In genomic region chr9:125706661-125707539, GRCh38 we compare ENCODE assay signal across 1 cellular context.
TF ChIP-seq lines count a peak whose summit lies in the region.

Gene MAPKAP1, minus strand, starts transcription at chr9:125707208. Its CDS starts 34,634 bp downstream, at chr9:125672574.

TF ChIP-seq in GM12878, 131 proteins besides CTCF, POLR2A, EP300 and RAD21 (continued from another document and continues in another):
- peak; percentile 61; the same call in 1 of the 2 replicates for TF ChIP-seq CHD2 (IDR thresholded peaks at IDR 0.05; ENCODE audit: borderline replicate concordance, low read depth, low read length)
- TF ChIP-seq LARP7 (IDR thresholded peaks at IDR 0.05) = peak; percentile 92
- TF ChIP-seq NFYA (IDR thresholded peaks at IDR 0.05; ENCODE audit: borderline replicate concordance, low read depth, low read length) = no peak
- TF ChIP-seq, protein P1, sequence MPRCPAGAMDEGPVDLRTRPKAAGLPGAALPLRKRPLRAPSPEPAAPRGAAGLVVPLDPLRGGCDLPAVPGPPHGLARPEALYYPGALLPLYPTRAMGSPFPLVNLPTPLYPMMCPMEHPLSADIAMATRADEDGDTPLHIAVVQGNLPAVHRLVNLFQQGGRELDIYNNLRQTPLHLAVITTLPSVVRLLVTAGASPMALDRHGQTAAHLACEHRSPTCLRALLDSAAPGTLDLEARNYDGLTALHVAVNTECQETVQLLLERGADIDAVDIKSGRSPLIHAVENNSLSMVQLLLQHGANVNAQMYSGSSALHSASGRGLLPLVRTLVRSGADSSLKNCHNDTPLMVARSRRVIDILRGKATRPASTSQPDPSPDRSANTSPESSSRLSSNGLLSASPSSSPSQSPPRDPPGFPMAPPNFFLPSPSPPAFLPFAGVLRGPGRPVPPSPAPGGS (IDR thresholded peaks at IDR 0.05; ENCODE audit: borderline replicate concordance, insufficient read depth, low read depth, low read length, poor library complexity, severe bottlenecking) = no peak
- TF ChIP-seq BMI1 (IDR thresholded peaks at IDR 0.05; ENCODE audit: borderline replicate concordance) = no peak
- peak; percentile 78 for TF ChIP-seq MTA2 (IDR thresholded peaks at IDR 0.05; ENCODE audit: low read depth)
- 0 out of 2 replicates have a peak, but pooled peaks have one; percentile 41 for TF ChIP-seq SIN3A (IDR thresholded peaks at IDR 0.05; ENCODE audit: low read depth, low read length)
- no peak; the same call in 1 of the 2 replicates for TF ChIP-seq SREBF1 (IDR thresholded peaks at IDR 0.05; ENCODE audit: low read length)
- TF ChIP-seq TCF3 (IDR thresholded peaks at IDR 0.05; ENCODE audit: borderline replicate concordance, insufficient read depth, low read depth, low read length) = 0 out of 2 replicates have a peak, but pooled peaks have one; percentile 51
- no peak for TF ChIP-seq RAD51 (IDR thresholded peaks at IDR 0.05)
- TF ChIP-seq YBX1 (IDR thresholded peaks at IDR 0.05) = no peak
- TF ChIP-seq, protein P2, sequence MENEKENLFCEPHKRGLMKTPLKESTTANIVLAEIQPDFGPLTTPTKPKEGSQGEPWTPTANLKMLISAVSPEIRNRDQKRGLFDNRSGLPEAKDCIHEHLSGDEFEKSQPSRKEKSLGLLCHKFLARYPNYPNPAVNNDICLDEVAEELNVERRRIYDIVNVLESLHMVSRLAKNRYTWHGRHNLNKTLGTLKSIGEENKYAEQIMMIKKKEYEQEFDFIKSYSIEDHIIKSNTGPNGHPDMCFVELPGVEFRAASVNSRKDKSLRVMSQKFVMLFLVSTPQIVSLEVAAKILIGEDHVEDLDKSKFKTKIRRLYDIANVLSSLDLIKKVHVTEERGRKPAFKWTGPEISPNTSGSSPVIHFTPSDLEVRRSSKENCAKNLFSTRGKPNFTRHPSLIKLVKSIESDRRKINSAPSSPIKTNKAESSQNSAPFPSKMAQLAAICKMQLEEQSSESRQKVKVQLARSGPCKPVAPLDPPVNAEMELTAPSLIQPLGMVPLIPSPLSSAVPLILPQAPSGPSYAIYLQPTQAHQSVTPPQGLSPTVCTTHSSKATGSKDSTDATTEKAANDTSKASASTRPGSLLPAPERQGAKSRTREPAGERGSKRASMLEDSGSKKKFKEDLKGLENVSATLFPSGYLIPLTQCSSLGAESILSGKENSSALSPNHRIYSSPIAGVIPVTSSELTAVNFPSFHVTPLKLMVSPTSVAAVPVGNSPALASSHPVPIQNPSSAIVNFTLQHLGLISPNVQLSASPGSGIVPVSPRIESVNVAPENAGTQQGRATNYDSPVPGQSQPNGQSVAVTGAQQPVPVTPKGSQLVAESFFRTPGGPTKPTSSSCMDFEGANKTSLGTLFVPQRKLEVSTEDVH (IDR thresholded peaks at IDR 0.05; ENCODE audit: low read depth, partially characterized antibody) = no peak
- TF ChIP-seq SMC3 (IDR thresholded peaks at IDR 0.05; ENCODE audit: borderline replicate concordance, low read length) = no peak
- no peak for TF ChIP-seq SUPT20H (IDR thresholded peaks at IDR 0.05; ENCODE audit: borderline replicate concordance, control insufficient read depth, low read depth, low read length)
- TF ChIP-seq REST (IDR thresholded peaks at IDR 0.05; ENCODE audit: low read depth, low read length) = no peak
- no peak for TF ChIP-seq BRCA1 (IDR thresholded peaks at IDR 0.05; ENCODE audit: low read depth, low read length)
- peak; percentile 65; the same call in 1 of the 2 replicates for TF ChIP-seq PML (IDR thresholded peaks at IDR 0.05; ENCODE audit: low read length)
- peak; percentile 84 for TF ChIP-seq POLR2AphosphoS5 (IDR thresholded peaks at IDR 0.05; ENCODE audit: low read length)
- peak; percentile 90; the same call in 1 of the 2 replicates for TF ChIP-seq GATAD2B (conservative IDR thresholded peaks at IDR 0.05; ENCODE audit: low read depth)
- TF ChIP-seq NR2C2 (IDR thresholded peaks at IDR 0.05; ENCODE audit: borderline replicate concordance, control insufficient read depth, insufficient read length, low read depth) = peak; percentile 60
- TF ChIP-seq SPI1 (IDR thresholded peaks at IDR 0.05; ENCODE audit: borderline replicate concordance, insufficient read depth, low read depth, low read length) = no peak
- TF ChIP-seq, protein P3, sequence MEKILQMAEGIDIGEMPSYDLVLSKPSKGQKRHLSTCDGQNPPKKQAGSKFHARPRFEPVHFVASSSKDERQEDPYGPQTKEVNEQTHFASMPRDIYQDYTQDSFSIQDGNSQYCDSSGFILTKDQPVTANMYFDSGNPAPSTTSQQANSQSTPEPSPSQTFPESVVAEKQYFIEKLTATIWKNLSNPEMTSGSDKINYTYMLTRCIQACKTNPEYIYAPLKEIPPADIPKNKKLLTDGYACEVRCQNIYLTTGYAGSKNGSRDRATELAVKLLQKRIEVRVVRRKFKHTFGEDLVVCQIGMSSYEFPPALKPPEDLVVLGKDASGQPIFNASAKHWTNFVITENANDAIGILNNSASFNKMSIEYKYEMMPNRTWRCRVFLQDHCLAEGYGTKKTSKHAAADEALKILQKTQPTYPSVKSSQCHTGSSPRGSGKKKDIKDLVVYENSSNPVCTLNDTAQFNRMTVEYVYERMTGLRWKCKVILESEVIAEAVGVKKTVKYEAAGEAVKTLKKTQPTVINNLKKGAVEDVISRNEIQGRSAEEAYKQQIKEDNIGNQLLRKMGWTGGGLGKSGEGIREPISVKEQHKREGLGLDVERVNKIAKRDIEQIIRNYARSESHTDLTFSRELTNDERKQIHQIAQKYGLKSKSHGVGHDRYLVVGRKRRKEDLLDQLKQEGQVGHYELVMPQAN (conservative IDR thresholded peaks at IDR 0.05) = peak; percentile 78
- no peak for TF ChIP-seq ZSCAN29 (IDR thresholded peaks at IDR 0.05)
- TF ChIP-seq TCF7 (IDR thresholded peaks at IDR 0.05; ENCODE audit: borderline replicate concordance) = no peak
- peak; percentile 75; the same call in 2 of the 3 replicates for TF ChIP-seq POU2F2 (IDR thresholded peaks at IDR 0.05; ENCODE audit: borderline replicate concordance, low read depth, low read length)
- no peak for TF ChIP-seq ATF3 (IDR thresholded peaks at IDR 0.05; ENCODE audit: borderline replicate concordance, extremely low read depth, low read depth, low read length)
- peak; percentile 82; the same call in 1 of the 2 replicates for TF ChIP-seq ASH2L (IDR thresholded peaks at IDR 0.05; ENCODE audit: borderline replicate concordance, low read depth)
- TF ChIP-seq RB1 (IDR thresholded peaks at IDR 0.05; ENCODE audit: borderline replicate concordance) = no peak
- TF ChIP-seq POLR2AphosphoS2 (IDR thresholded peaks at IDR 0.05; ENCODE audit: low read depth, low read length) = peak; percentile 77
- no peak for TF ChIP-seq ZNF384 (IDR thresholded peaks at IDR 0.05; ENCODE audit: borderline replicate concordance, low read depth, low read length)
- TF ChIP-seq FOXM1 (IDR thresholded peaks at IDR 0.05; ENCODE audit: low read depth, low read length) = no peak
- TF ChIP-seq KAT2A (conservative IDR thresholded peaks at IDR 0.05; ENCODE audit: control insufficient read depth, low read depth, low read length) = no peak
- TF ChIP-seq ZNF687 (IDR thresholded peaks at IDR 0.05) = peak; percentile 95
- TF ChIP-seq TARDBP (IDR thresholded peaks at IDR 0.05; ENCODE audit: borderline replicate concordance) = no peak
- TF ChIP-seq ZBTB33 (IDR thresholded peaks at IDR 0.05) = no peak
- TF ChIP-seq, protein P4, sequence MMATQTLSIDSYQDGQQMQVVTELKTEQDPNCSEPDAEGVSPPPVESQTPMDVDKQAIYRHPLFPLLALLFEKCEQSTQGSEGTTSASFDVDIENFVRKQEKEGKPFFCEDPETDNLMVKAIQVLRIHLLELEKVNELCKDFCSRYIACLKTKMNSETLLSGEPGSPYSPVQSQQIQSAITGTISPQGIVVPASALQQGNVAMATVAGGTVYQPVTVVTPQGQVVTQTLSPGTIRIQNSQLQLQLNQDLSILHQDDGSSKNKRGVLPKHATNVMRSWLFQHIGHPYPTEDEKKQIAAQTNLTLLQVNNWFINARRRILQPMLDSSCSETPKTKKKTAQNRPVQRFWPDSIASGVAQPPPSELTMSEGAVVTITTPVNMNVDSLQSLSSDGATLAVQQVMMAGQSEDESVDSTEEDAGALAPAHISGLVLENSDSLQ (IDR thresholded peaks at IDR 0.05) = peak; percentile 32; the same call in 1 of the 2 replicates
- TF ChIP-seq IRF3 (IDR thresholded peaks at IDR 0.05) = no peak
- TF ChIP-seq RBBP5 (conservative IDR thresholded peaks at IDR 0.05) = no peak
- peak; percentile 85 for TF ChIP-seq DPF2 (IDR thresholded peaks at IDR 0.05)
- TF ChIP-seq FOXK2 (IDR thresholded peaks at IDR 0.05) = no peak
- TF ChIP-seq, protein P5, sequence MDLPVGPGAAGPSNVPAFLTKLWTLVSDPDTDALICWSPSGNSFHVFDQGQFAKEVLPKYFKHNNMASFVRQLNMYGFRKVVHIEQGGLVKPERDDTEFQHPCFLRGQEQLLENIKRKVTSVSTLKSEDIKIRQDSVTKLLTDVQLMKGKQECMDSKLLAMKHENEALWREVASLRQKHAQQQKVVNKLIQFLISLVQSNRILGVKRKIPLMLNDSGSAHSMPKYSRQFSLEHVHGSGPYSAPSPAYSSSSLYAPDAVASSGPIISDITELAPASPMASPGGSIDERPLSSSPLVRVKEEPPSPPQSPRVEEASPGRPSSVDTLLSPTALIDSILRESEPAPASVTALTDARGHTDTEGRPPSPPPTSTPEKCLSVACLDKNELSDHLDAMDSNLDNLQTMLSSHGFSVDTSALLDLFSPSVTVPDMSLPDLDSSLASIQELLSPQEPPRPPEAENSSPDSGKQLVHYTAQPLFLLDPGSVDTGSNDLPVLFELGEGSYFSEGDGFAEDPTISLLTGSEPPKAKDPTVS (IDR thresholded peaks at IDR 0.05; ENCODE audit: low read depth, low read length) = no peak
